7 cellular contexts compared by ENCODE assay signal in the genomic region with DNA sequence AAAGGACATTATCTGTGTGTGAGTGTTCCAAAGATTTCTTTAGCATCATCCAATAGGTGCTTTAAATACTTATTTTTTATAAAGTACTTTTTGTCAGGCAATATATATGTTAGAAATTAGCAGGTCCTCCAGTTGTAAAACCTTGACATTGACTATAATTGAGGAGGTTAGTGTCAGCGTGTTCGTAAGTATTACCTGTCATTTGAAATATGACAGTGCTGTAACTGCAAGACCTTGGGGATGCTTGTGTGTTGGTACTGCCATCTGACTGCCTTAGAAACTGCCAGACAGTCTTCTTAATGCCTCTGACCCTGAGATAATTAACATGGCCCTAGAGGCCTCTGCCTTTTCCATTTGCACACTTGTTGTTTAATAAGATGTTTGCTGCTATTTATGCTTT.
"Had no signal": no experiment of that assay in that cellular context is flagged by ENCODE, and none has a peak within 500 bp of the region (broad histone marks: within the 10 kb centered on the region; RNA-seq: fewer than 3 reads in every experiment).

No MANE protein-coding gene starts in this region.

- H3K9ac ChIP-seq: GM23248 had no signal

- H3K9me3 ChIP-seq: HAP-1 had no signal

- H2AFZ ChIP-seq: GM23248 had no signal

- DNase-seq: GM23248, GOT3, H7, HFFc6, IMR-90 had no signal

- ATAC-seq: HCT116 had no signal

- H3K36me3 ChIP-seq: HAP-1 had no signal

- H3K4me3 ChIP-seq: GM23248, HAP-1 had no signal

- H3K27ac ChIP-seq: GM23248 had no signal
